ENCODE assay signal across 7 cellular contexts in the genomic region with DNA sequence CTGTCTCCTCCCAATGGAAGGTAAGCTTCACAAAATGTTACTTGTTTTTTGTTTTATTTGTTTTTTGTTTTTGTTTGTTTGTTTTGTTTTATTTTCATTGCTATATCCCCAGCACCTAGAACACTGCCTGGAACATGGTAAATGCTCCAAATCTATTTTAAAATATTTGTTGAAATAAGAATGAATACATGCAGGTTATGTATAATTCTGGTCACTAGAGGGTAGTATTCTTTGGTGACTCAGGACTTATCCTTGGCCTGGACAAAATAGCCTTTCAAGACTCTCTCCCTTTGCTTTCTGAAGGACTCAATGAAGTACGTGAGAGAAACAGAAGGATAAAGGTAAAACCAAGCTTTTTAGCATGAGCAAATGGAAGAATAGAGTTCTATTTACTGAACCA. TPM values are rescaled to one million over a fixed set of nuclear protein-coding genes. Genes with fewer than 3 reads are reported as not detected.
DNase-seq lines count a peak whose midpoint lies in the region; ATAC-seq and TF ChIP-seq lines count a peak whose summit lies in the region.

No MANE protein-coding gene starts in this region.

- TF ChIP-seq POLR2A in HCT116 (IDR thresholded peaks at IDR 0.05; ENCODE audit: borderline replicate concordance, extremely low read depth, insufficient read depth, insufficient read length) (no peak), heart left ventricle (IDR thresholded peaks at IDR 0.05) (no peak)

- H3K4me1 ChIP-seq in HCT116 (ENCODE audit: control insufficient read depth in 1 of 2, insufficient read depth in 2 of 2, low read length in 2 of 2) (peaks cover 0 to 2% of the 10 kb centered on the region in 2 experiments; a peak in 1 of 4 replicates), heart left ventricle (peaks cover 0 to 6% (median 0%) of the 10 kb centered on the region in 12 donors)

- H3K27ac ChIP-seq in HCT116 (ENCODE audit: low read depth, low read length), result no peak overlapping the region
- no peak overlapping the region for H3K27ac ChIP-seq in WERI-Rb-1
- H3K27ac ChIP-seq in heart left ventricle, result no peak overlapping the region

- ATAC-seq in HCT116 (peak; percentile 82), heart left ventricle (peak; percentile 47 to 77 (median 67)), GM19035 (IDR thresholded peaks at IDR 0.05; ENCODE audit: unreplicated experiment) (no peak), GM21619 (IDR thresholded peaks at IDR 0.05; ENCODE audit: unreplicated experiment) (no peak)

- H3K9me3 ChIP-seq in HCT116 (ENCODE audit: control insufficient read depth in 1 of 2, insufficient read depth in 1 of 2, low read depth in 1 of 2, low read length in 2 of 2) (no peaks in the 10 kb centered on the region), WERI-Rb-1 (ENCODE audit: severe bottlenecking) (no peaks in the 10 kb centered on the region), heart left ventricle (no peaks in the 10 kb centered on the region)

- no TSS peak for BruUV-seq in HCT116 (replicated peaks; lab: Mats Ljungman, UMichigan)

- TF ChIP-seq RAD21 in HCT116 (IDR thresholded peaks at IDR 0.05; ENCODE audit: low read depth), result peak; percentile 66

- no peaks in the 10 kb centered on the region for H3K9me2 ChIP-seq in HCT116 (ENCODE audit: insufficient read depth)

- POLR2A ChIA-PET in HCT116 (lab: Charles Lee), result no interaction called here

- H3K4me2 ChIP-seq in HCT116 (ENCODE audit: low read length), result no peak overlapping the region

- peak; percentile 40 to 64 (median 56) for TF ChIP-seq CTCF in HCT116 (IDR thresholded peaks at IDR 0.05 in 2 of 3, conservative IDR thresholded peaks at IDR 0.05 in 1 of 3; ENCODE audit: borderline replicate concordance in 1 of 3, insufficient read depth in 1 of 3, low read depth in 2 of 3, low read length in 2 of 3)
- TF ChIP-seq CTCF in WERI-Rb-1 (IDR thresholded peaks at IDR 0.05; ENCODE audit: low read depth, low read length), result peak; percentile 35
- TF ChIP-seq CTCF in heart left ventricle (IDR thresholded peaks at IDR 0.05), result peak; percentile 19 to 64 (median 46)

- H3K4me3 ChIP-seq in HCT116 (replicated peaks in 1 of 2; ENCODE audit: low read depth in 1 of 2, low read length in 2 of 2) (no peak overlapping the region), WERI-Rb-1 (ENCODE audit: low read depth, low read length) (no peak overlapping the region), heart left ventricle (no peak overlapping the region)

- intact Hi-C loops in HCT116 (cut with micrococcal nuclease) (loop anchor here (1.0 kb wide), 1 partner anchor 124 kb away; no protein-coding TSS in a partner anchor), heart left ventricle (cut with DNase I) (loop anchor here in 9 of 10 donors (1.0 to 2.0 kb wide), 3 partner anchors 124 to 126 kb away; no protein-coding TSS in a partner anchor)

- 3 to 20% (median 10%) methylated on average over 1 of the region's 1 CpG for WGBS in heart left ventricle, 4 donors

- DNase-seq in HCT116 (ENCODE audit: low read depth, low spot score), result peak; percentile 24
- no peak for DNase-seq in WERI-Rb-1
- no peak for DNase-seq in heart left ventricle
- peak; percentile 28 for DNase-seq in stromal cell of bone marrow (ENCODE audit: low read depth)
- no peak for DNase-seq in stimulated activated CD4-positive, alpha-beta T cell treated with anti-CD3 and anti-CD28 coated beads, Interleukin-4, amount 100 ng/mL, for 24 hours

- RAD21 ChIA-PET in HCT116 (lab: Charles Lee; ENCODE audit: low non-redundant PET in 1 of 2, low total read pairs in 2 of 2, uncharacterized antibody in 2 of 2, unreplicated experiment in 2 of 2), result no interaction called here

- H4K20me1 ChIP-seq in HCT116 (ENCODE audit: insufficient read depth), result no peaks in the 10 kb centered on the region

- H3K27me3 ChIP-seq in HCT116 (ENCODE audit: insufficient read depth, low read length) (no peaks in the 10 kb centered on the region), WERI-Rb-1 (ENCODE audit: insufficient read depth, low read depth, severe bottlenecking) (no peaks in the 10 kb centered on the region), heart left ventricle (no peaks in the 10 kb centered on the region)

- H3K9ac ChIP-seq in HCT116 (ENCODE audit: low read length), result no peak overlapping the region

- H3K36me3 ChIP-seq in HCT116 (ENCODE audit: control insufficient read depth in 1 of 2, insufficient read depth in 2 of 2, low read length in 2 of 2) (no peaks in the 10 kb centered on the region), WERI-Rb-1 (no peaks in the 10 kb centered on the region), heart left ventricle (no peaks in the 10 kb centered on the region)

- H3K79me2 ChIP-seq in HCT116 (ENCODE audit: insufficient read depth, low read length), result no peaks in the 10 kb centered on the region

- H2AFZ ChIP-seq in HCT116 (ENCODE audit: low read depth, low read length, poor library complexity, severe bottlenecking), result no peak overlapping the region

- CTCF ChIA-PET in HCT116 (lab: Charles Lee), result interaction anchor here (2.8 kb wide), 1 partner anchor 124 kb away, joined by 12 read pairs; no protein-coding TSS in a partner anchor

TF ChIP-seq in HCT116, 20 proteins besides CTCF, POLR2A, EP300 and RAD21:
- TF ChIP-seq SRF (IDR thresholded peaks at IDR 0.05; ENCODE audit: low read depth), result no peak
- TF ChIP-seq, protein P1, sequence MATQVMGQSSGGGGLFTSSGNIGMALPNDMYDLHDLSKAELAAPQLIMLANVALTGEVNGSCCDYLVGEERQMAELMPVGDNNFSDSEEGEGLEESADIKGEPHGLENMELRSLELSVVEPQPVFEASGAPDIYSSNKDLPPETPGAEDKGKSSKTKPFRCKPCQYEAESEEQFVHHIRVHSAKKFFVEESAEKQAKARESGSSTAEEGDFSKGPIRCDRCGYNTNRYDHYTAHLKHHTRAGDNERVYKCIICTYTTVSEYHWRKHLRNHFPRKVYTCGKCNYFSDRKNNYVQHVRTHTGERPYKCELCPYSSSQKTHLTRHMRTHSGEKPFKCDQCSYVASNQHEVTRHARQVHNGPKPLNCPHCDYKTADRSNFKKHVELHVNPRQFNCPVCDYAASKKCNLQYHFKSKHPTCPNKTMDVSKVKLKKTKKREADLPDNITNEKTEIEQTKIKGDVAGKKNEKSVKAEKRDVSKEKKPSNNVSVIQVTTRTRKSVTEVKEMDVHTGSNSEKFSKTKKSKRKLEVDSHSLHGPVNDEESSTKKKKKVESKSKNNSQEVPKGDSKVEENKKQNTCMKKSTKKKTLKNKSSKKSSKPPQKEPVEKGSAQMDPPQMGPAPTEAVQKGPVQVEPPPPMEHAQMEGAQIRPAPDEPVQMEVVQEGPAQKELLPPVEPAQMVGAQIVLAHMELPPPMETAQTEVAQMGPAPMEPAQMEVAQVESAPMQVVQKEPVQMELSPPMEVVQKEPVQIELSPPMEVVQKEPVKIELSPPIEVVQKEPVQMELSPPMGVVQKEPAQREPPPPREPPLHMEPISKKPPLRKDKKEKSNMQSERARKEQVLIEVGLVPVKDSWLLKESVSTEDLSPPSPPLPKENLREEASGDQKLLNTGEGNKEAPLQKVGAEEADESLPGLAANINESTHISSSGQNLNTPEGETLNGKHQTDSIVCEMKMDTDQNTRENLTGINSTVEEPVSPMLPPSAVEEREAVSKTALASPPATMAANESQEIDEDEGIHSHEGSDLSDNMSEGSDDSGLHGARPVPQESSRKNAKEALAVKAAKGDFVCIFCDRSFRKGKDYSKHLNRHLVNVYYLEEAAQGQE (IDR thresholded peaks at IDR 0.05; ENCODE audit: low read depth), result no peak
- no peak for TF ChIP-seq ZFX (IDR thresholded peaks at IDR 0.05)
- no peak for TF ChIP-seq ZNF274 (IDR thresholded peaks at IDR 0.05; ENCODE audit: low read depth, low read length)
- no peak for TF ChIP-seq SP1 (IDR thresholded peaks at IDR 0.05; ENCODE audit: low read depth)
- TF ChIP-seq, protein P2, sequence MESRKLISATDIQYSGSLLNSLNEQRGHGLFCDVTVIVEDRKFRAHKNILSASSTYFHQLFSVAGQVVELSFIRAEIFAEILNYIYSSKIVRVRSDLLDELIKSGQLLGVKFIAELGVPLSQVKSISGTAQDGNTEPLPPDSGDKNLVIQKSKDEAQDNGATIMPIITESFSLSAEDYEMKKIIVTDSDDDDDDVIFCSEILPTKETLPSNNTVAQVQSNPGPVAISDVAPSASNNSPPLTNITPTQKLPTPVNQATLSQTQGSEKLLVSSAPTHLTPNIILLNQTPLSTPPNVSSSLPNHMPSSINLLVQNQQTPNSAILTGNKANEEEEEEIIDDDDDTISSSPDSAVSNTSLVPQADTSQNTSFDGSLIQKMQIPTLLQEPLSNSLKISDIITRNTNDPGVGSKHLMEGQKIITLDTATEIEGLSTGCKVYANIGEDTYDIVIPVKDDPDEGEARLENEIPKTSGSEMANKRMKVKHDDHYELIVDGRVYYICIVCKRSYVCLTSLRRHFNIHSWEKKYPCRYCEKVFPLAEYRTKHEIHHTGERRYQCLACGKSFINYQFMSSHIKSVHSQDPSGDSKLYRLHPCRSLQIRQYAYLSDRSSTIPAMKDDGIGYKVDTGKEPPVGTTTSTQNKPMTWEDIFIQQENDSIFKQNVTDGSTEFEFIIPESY (IDR thresholded peaks at IDR 0.05; ENCODE audit: extremely low read depth, insufficient replicate concordance, low read length), result no peak
- TF ChIP-seq POLR2AphosphoS5 (IDR thresholded peaks at IDR 0.05; ENCODE audit: low read depth, low read length), result no peak
- TF ChIP-seq ELF1 (IDR thresholded peaks at IDR 0.05; ENCODE audit: borderline replicate concordance, low read depth), result no peak
- TF ChIP-seq, protein P3, sequence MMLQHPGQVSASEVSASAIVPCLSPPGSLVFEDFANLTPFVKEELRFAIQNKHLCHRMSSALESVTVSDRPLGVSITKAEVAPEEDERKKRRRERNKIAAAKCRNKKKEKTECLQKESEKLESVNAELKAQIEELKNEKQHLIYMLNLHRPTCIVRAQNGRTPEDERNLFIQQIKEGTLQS (IDR thresholded peaks at IDR 0.05), result no peak
- TF ChIP-seq SIN3A (IDR thresholded peaks at IDR 0.05; ENCODE audit: low read depth), result no peak
- no peak for TF ChIP-seq FOSL1 (IDR thresholded peaks at IDR 0.05; ENCODE audit: low read depth)

RNA-seq across cellular contexts. Expression of a gene that starts 46.9 kb away (rescaled TPM):
- 6.1 TPM for total RNA-seq in HCT116 (2021; ENCODE audit: unreplicated experiment)
- 2.6 and 2.7 TPM in 2 replicates for polyA plus RNA-seq in HCT116 (2012)
- 100 to 1,000 TPM in 4 of 9 donors, 10 to 100 TPM in 5; 46.8 to 136 (median 95.5) TPM for total RNA-seq in heart left ventricle
- polyA plus RNA-seq in heart left ventricle, result 10 to 100 TPM; 10.4 to 20.2 TPM

Comparison
In these comparisons a context has a peak if more than half of its experiments do, and no peak if none do; other contexts are left out.
1. ATAC-seq: peak in HCT116 (single experiment) and heart left ventricle (4 of 4); none in GM19035 (single experiment) and GM21619 (single experiment).
2. DNase-seq: peak in HCT116 (single experiment) and stromal cell of bone marrow (single experiment); none in WERI-Rb-1 (single experiment), heart left ventricle (0 of 5) and stimulated activated CD4-positive, alpha-beta T cell treated with anti-CD3 and anti-CD28 coated beads, Interleukin-4, amount 100 ng/mL, for 24 hours (single experiment).
3. Peak in every context shown above with its lines, with median percentiles within 50 percentile points of each other: CTCF ChIP-seq.